Comparison of ENCODE assay signal across 8 cellular contexts in genomic region chr11:38791346-38791961, GRCh38.
DNase-seq lines count a peak whose midpoint lies in the region; ATAC-seq and FAIRE-seq lines count a peak whose summit lies in the region.

No MANE protein-coding gene starts in this region.

- DNase-seq in stimulated activated CD4-positive, alpha-beta T cell treated with anti-CD3 and anti-CD28 coated beads, Interleukin-4, amount 100 ng/mL, for 48 hours (ENCODE audit: low read depth in 2 of 2), result peak; percentile 0 to 1
- no peak for DNase-seq in stimulated activated CD4-positive, alpha-beta T cell treated with anti-CD3 and anti-CD28 coated beads, Interleukin-4, amount 100 ng/mL, for 4 hours
- DNase-seq in NCI-H146 treated with DMSO at 0.1 percent for 48 hours (lab: John Stamatoyannopoulos, UW; ENCODE audit: unreplicated experiment) (peak; percentile 2), globus pallidus (ENCODE audit: low spot score) (peak; percentile 51), sciatic nerve (ENCODE audit: low spot score) (no peak), T1000 (lab: John Stamatoyannopoulos, UW) (no peak)

- ATAC-seq in HG02610 (IDR thresholded peaks at IDR 0.05; ENCODE audit: unreplicated experiment), result peak; percentile 85
- ATAC-seq in sciatic nerve, result peak; percentile 70

- intact Hi-C loops in sciatic nerve (cut with DNase I), result no loop called here

- FAIRE-seq in TTC549 (lab: Jason Lieb, UNC), result peak; percentile 68

Comparison
In these comparisons a context has a peak if more than half of its experiments do, and no peak if none do; other contexts are left out.
1. DNase-seq: peak in stimulated activated CD4-positive, alpha-beta T cell treated with anti-CD3 and anti-CD28 coated beads, Interleukin-4, amount 100 ng/mL, for 48 hours (2 of 2), NCI-H146 treated with DMSO at 0.1 percent for 48 hours (single experiment) and globus pallidus (single experiment); none in stimulated activated CD4-positive, alpha-beta T cell treated with anti-CD3 and anti-CD28 coated beads, Interleukin-4, amount 100 ng/mL, for 4 hours (0 of 2), sciatic nerve (single experiment) and T1000 (single experiment).